In the genomic region with DNA sequence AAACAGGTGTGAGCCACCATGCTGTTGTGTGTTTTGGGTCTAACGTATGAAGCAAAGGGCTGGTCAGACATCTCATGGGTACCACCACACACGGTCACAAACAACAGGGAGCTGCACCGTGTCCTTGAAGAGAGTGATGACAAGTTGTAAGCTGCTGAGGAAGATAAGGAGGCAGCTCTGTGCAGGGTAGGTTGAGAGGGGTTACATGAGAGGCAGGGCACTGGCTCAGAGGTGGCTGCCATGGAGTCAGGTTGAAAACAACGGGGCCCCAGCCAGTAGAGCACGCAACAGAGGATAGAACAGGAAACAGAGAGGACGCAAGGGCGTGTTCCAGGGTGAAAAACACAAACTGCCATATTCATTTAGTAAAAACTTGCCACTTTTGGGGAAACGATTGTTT, we compare ENCODE assay signal across 1 cellular context.
TF ChIP-seq lines count a peak whose summit lies in the region.

No MANE protein-coding gene starts in this region.

TF ChIP-seq in K562, 482 proteins besides CTCF, POLR2A, EP300 and RAD21 (continues in another document):
- TF ChIP-seq, protein P1, sequence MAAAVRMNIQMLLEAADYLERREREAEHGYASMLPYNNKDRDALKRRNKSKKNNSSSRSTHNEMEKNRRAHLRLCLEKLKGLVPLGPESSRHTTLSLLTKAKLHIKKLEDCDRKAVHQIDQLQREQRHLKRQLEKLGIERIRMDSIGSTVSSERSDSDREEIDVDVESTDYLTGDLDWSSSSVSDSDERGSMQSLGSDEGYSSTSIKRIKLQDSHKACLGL (CRISPR knock-in tag; IDR thresholded peaks at IDR 0.05; ENCODE audit: borderline replicate concordance, poor library complexity, severe bottlenecking), result no peak
- TF ChIP-seq RFX1 (IDR thresholded peaks at IDR 0.05) (peak; percentile 35; the same call in 1 of the 2 replicates), FOXK2 (conservative IDR thresholded peaks at IDR 0.05 in 1 of 2, IDR thresholded peaks at IDR 0.05 in 1 of 2; ENCODE audit: low read depth in 2 of 2) (0 out of 4 replicates have a peak, but pooled peaks of 1 of the 2 experiments have one; percentile 20), PHB (CRISPR knock-in tag; IDR thresholded peaks at IDR 0.05) (no peak), ZFP36 (IDR thresholded peaks at IDR 0.05; ENCODE audit: low read depth, low read length, partially characterized antibody) (peak; percentile 9), CBFA2T3 (IDR thresholded peaks at IDR 0.05) (peak; percentile 80), ZNF224 (CRISPR knock-in tag; IDR thresholded peaks at IDR 0.05) (no peak), GATA2 (CRISPR knock-in tag; IDR thresholded peaks at IDR 0.05) (peak; percentile 64), PHF8 (IDR thresholded peaks at IDR 0.05; ENCODE audit: borderline replicate concordance, low read length) (no peak), CBFA2T2 (conservative IDR thresholded peaks at IDR 0.05) (0 out of 2 replicates have a peak, but pooled peaks have one; percentile 41), NFIC (IDR thresholded peaks at IDR 0.05) (peak; percentile 12; the same call in 1 of the 2 replicates), SOX6 (IDR thresholded peaks at IDR 0.05) (peak; percentile 30; the same call in 1 of the 2 replicates), ZNF57 (CRISPR knock-in tag; IDR thresholded peaks at IDR 0.05) (no peak), ZNF121 (CRISPR knock-in tag; conservative IDR thresholded peaks at IDR 0.05) (no peak), HDAC2 (IDR thresholded peaks at IDR 0.05) (0 out of 2 replicates have a peak, but pooled peaks have one; percentile 15), KDM2B (CRISPR knock-in tag; IDR thresholded peaks at IDR 0.05) (no peak), RCOR1 (IDR thresholded peaks at IDR 0.05; ENCODE audit: borderline replicate concordance in 1 of 2, low read depth in 2 of 2, low read length in 2 of 2) (peak in 1 of 2 experiments; percentile 66; a peak in 1 of 4 replicates), MTA2 (IDR thresholded peaks at IDR 0.05; ENCODE audit: low read depth) (peak; percentile 57; the same call in 1 of the 2 replicates), CXXC5 (CRISPR knock-in tag; IDR thresholded peaks at IDR 0.05) (peak; percentile 26), KDM1A (IDR thresholded peaks at IDR 0.05) (0 out of 4 replicates have a peak, but pooled peaks of 1 of the 2 experiments have one; percentile 19), TEAD4 (IDR thresholded peaks at IDR 0.05; ENCODE audit: low read length) (peak; percentile 57), TEAD4 (CRISPR knock-in tag; IDR thresholded peaks at IDR 0.05; ENCODE audit: borderline replicate concordance) (no peak), ARID1B (IDR thresholded peaks at IDR 0.05) (peak; percentile 84), FOXJ2 (tag; IDR thresholded peaks at IDR 0.05) (peak; percentile 91), NCOR1 (IDR thresholded peaks at IDR 0.05) (peak; percentile 59), KHSRP (IDR thresholded peaks at IDR 0.05) (no peak), DPF2 (IDR thresholded peaks at IDR 0.05) (peak; percentile 71), MEIS2 (IDR thresholded peaks at IDR 0.05; ENCODE audit: partially characterized antibody) (peak; percentile 95), TCF3 (CRISPR knock-in tag; IDR thresholded peaks at IDR 0.05) (peak; percentile 82), ZNF551 (CRISPR knock-in tag; IDR thresholded peaks at IDR 0.05) (no peak), CTBP1 (IDR thresholded peaks at IDR 0.05; ENCODE audit: borderline replicate concordance) (peak; percentile 76), SMARCA4 (IDR thresholded peaks at IDR 0.05) (peak; percentile 49; the same call in 1 of the 2 replicates), PHF20 (IDR thresholded peaks at IDR 0.05; ENCODE audit: partially characterized antibody) (no peak), GABPA (tag; conservative IDR thresholded peaks at IDR 0.05; ENCODE audit: low read depth) (0 out of 2 replicates have a peak, but pooled peaks have one; percentile 21), NR2C2 (CRISPR knock-in tag; IDR thresholded peaks at IDR 0.05) (no peak), NR2C2 (tag; IDR thresholded peaks at IDR 0.05) (peak; percentile 39; the same call in 1 of the 2 replicates), XRCC4 (IDR thresholded peaks at IDR 0.05; ENCODE audit: extremely low read depth, insufficient read depth, insufficient read length) (no peak), HDAC8 (tag; IDR thresholded peaks at IDR 0.05) (no peak), TAL1 (IDR thresholded peaks at IDR 0.05) (peak; percentile 71)
- TF ChIP-seq, protein P2, sequence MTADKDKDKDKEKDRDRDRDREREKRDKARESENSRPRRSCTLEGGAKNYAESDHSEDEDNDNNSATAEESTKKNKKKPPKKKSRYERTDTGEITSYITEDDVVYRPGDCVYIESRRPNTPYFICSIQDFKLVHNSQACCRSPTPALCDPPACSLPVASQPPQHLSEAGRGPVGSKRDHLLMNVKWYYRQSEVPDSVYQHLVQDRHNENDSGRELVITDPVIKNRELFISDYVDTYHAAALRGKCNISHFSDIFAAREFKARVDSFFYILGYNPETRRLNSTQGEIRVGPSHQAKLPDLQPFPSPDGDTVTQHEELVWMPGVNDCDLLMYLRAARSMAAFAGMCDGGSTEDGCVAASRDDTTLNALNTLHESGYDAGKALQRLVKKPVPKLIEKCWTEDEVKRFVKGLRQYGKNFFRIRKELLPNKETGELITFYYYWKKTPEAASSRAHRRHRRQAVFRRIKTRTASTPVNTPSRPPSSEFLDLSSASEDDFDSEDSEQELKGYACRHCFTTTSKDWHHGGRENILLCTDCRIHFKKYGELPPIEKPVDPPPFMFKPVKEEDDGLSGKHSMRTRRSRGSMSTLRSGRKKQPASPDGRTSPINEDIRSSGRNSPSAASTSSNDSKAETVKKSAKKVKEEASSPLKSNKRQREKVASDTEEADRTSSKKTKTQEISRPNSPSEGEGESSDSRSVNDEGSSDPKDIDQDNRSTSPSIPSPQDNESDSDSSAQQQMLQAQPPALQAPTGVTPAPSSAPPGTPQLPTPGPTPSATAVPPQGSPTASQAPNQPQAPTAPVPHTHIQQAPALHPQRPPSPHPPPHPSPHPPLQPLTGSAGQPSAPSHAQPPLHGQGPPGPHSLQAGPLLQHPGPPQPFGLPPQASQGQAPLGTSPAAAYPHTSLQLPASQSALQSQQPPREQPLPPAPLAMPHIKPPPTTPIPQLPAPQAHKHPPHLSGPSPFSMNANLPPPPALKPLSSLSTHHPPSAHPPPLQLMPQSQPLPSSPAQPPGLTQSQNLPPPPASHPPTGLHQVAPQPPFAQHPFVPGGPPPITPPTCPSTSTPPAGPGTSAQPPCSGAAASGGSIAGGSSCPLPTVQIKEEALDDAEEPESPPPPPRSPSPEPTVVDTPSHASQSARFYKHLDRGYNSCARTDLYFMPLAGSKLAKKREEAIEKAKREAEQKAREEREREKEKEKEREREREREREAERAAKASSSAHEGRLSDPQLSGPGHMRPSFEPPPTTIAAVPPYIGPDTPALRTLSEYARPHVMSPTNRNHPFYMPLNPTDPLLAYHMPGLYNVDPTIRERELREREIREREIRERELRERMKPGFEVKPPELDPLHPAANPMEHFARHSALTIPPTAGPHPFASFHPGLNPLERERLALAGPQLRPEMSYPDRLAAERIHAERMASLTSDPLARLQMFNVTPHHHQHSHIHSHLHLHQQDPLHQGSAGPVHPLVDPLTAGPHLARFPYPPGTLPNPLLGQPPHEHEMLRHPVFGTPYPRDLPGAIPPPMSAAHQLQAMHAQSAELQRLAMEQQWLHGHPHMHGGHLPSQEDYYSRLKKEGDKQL (CRISPR knock-in tag; IDR thresholded peaks at IDR 0.05; ENCODE audit: borderline replicate concordance), result no peak
- TF ChIP-seq, protein P3, sequence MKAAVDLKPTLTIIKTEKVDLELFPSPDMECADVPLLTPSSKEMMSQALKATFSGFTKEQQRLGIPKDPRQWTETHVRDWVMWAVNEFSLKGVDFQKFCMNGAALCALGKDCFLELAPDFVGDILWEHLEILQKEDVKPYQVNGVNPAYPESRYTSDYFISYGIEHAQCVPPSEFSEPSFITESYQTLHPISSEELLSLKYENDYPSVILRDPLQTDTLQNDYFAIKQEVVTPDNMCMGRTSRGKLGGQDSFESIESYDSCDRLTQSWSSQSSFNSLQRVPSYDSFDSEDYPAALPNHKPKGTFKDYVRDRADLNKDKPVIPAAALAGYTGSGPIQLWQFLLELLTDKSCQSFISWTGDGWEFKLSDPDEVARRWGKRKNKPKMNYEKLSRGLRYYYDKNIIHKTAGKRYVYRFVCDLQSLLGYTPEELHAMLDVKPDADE (conservative IDR thresholded peaks at IDR 0.05; ENCODE audit: control insufficient read depth, low read depth, low read length), result no peak
- TF ChIP-seq, protein P4, sequence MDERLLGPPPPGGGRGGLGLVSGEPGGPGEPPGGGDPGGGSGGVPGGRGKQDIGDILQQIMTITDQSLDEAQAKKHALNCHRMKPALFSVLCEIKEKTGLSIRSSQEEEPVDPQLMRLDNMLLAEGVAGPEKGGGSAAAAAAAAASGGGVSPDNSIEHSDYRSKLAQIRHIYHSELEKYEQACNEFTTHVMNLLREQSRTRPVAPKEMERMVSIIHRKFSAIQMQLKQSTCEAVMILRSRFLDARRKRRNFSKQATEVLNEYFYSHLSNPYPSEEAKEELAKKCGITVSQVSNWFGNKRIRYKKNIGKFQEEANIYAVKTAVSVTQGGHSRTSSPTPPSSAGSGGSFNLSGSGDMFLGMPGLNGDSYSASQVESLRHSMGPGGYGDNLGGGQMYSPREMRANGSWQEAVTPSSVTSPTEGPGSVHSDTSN (CRISPR knock-in tag; IDR thresholded peaks at IDR 0.05; ENCODE audit: low read depth), result no peak
- TF ChIP-seq, protein P4 (tag; conservative IDR thresholded peaks at IDR 0.05; ENCODE audit: low read depth), result peak; percentile 95
- TF ChIP-seq, protein P5, sequence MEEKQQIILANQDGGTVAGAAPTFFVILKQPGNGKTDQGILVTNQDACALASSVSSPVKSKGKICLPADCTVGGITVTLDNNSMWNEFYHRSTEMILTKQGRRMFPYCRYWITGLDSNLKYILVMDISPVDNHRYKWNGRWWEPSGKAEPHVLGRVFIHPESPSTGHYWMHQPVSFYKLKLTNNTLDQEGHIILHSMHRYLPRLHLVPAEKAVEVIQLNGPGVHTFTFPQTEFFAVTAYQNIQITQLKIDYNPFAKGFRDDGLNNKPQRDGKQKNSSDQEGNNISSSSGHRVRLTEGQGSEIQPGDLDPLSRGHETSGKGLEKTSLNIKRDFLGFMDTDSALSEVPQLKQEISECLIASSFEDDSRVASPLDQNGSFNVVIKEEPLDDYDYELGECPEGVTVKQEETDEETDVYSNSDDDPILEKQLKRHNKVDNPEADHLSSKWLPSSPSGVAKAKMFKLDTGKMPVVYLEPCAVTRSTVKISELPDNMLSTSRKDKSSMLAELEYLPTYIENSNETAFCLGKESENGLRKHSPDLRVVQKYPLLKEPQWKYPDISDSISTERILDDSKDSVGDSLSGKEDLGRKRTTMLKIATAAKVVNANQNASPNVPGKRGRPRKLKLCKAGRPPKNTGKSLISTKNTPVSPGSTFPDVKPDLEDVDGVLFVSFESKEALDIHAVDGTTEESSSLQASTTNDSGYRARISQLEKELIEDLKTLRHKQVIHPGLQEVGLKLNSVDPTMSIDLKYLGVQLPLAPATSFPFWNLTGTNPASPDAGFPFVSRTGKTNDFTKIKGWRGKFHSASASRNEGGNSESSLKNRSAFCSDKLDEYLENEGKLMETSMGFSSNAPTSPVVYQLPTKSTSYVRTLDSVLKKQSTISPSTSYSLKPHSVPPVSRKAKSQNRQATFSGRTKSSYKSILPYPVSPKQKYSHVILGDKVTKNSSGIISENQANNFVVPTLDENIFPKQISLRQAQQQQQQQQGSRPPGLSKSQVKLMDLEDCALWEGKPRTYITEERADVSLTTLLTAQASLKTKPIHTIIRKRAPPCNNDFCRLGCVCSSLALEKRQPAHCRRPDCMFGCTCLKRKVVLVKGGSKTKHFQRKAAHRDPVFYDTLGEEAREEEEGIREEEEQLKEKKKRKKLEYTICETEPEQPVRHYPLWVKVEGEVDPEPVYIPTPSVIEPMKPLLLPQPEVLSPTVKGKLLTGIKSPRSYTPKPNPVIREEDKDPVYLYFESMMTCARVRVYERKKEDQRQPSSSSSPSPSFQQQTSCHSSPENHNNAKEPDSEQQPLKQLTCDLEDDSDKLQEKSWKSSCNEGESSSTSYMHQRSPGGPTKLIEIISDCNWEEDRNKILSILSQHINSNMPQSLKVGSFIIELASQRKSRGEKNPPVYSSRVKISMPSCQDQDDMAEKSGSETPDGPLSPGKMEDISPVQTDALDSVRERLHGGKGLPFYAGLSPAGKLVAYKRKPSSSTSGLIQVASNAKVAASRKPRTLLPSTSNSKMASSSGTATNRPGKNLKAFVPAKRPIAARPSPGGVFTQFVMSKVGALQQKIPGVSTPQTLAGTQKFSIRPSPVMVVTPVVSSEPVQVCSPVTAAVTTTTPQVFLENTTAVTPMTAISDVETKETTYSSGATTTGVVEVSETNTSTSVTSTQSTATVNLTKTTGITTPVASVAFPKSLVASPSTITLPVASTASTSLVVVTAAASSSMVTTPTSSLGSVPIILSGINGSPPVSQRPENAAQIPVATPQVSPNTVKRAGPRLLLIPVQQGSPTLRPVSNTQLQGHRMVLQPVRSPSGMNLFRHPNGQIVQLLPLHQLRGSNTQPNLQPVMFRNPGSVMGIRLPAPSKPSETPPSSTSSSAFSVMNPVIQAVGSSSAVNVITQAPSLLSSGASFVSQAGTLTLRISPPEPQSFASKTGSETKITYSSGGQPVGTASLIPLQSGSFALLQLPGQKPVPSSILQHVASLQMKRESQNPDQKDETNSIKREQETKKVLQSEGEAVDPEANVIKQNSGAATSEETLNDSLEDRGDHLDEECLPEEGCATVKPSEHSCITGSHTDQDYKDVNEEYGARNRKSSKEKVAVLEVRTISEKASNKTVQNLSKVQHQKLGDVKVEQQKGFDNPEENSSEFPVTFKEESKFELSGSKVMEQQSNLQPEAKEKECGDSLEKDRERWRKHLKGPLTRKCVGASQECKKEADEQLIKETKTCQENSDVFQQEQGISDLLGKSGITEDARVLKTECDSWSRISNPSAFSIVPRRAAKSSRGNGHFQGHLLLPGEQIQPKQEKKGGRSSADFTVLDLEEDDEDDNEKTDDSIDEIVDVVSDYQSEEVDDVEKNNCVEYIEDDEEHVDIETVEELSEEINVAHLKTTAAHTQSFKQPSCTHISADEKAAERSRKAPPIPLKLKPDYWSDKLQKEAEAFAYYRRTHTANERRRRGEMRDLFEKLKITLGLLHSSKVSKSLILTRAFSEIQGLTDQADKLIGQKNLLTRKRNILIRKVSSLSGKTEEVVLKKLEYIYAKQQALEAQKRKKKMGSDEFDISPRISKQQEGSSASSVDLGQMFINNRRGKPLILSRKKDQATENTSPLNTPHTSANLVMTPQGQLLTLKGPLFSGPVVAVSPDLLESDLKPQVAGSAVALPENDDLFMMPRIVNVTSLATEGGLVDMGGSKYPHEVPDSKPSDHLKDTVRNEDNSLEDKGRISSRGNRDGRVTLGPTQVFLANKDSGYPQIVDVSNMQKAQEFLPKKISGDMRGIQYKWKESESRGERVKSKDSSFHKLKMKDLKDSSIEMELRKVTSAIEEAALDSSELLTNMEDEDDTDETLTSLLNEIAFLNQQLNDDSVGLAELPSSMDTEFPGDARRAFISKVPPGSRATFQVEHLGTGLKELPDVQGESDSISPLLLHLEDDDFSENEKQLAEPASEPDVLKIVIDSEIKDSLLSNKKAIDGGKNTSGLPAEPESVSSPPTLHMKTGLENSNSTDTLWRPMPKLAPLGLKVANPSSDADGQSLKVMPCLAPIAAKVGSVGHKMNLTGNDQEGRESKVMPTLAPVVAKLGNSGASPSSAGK (IDR thresholded peaks at IDR 0.05), result no peak
